In the genomic region with DNA sequence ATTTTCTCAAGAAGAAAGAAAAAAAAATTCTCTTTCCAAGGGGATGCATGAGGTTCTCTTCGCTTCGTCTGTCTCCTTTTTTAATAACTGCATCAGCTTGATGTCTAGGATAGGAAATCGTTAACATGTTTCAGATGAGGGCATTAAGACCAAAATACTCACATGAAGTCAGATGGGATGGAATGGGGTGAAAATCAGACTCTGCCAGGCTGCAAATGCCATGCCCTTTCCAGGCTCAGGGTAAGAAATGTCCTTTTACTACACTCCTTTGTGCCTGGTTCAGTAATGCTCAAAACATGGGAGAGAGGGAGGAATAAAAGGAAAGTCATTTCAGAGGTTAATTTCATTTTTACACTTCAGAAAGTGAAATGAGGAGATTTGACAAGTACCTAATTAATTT, we compare ENCODE assay signal across 15 cellular contexts. TPM values are rescaled to one million over a fixed set of nuclear protein-coding genes. Genes with fewer than 3 reads are reported as not detected.
A peak's percentile ranks its signal among the peaks of the same experiment; 100 is the strongest.
DNase-seq lines count a peak whose midpoint lies in the region; ATAC-seq and TF ChIP-seq lines count a peak whose summit lies in the region.
"Had no signal": no experiment of that assay in that cellular context is flagged by ENCODE, and none has a peak within 500 bp of the region (broad histone marks: within the 10 kb centered on the region; RNA-seq: fewer than 3 reads in every experiment).

No MANE protein-coding gene starts in this region.

- ATAC-seq in heart left ventricle = peak; percentile 72 to 95 (median 89)
- ATAC-seq in left ventricle myocardium superior = peak; percentile 91
- no peak for ATAC-seq in mucosa of descending colon
- ATAC-seq: HCT116 had no signal

- TF ChIP-seq EP300 in esophagus muscularis mucosa (IDR thresholded peaks at IDR 0.05) = no peak

- H3K36me3 ChIP-seq in heart left ventricle = no peaks in the 10 kb centered on the region
- no peaks in the 10 kb centered on the region for H3K36me3 ChIP-seq in esophagus muscularis mucosa
- no peaks in the 10 kb centered on the region for H3K36me3 ChIP-seq in tibial artery
- H3K36me3 ChIP-seq in mucosa of descending colon (ENCODE audit: low read depth) = no peaks in the 10 kb centered on the region
- H3K36me3 ChIP-seq: BLaER1 treated with 17β-estradiol and CSF1 and Interleukin-3, amounts not matched to agents 10 nM and 100 nM had no signal

- H3K4me1 ChIP-seq in heart left ventricle (peaks cover 0 to 18% (median 1%) of the 10 kb centered on the region in 12 donors), esophagus muscularis mucosa (peaks cover 6 to 21% (median 15%) of the 10 kb centered on the region in 4 donors), tibial artery (peaks cover 0 to 21% (median 13%) of the 10 kb centered on the region in 4 donors), mucosa of descending colon (ENCODE audit: low read depth) (no peaks in the 10 kb centered on the region)

- TF ChIP-seq POLR2A in heart left ventricle (IDR thresholded peaks at IDR 0.05) (no peak), esophagus muscularis mucosa (IDR thresholded peaks at IDR 0.05; ENCODE audit: low read depth) (no peak)

- H3K9me3 ChIP-seq in heart left ventricle (peaks cover 0 to 19% (median 0%) of the 10 kb centered on the region in 12 donors), esophagus muscularis mucosa (peaks cover 0 to 3% (median 0%) of the 10 kb centered on the region in 4 donors), tibial artery (no peaks in the 10 kb centered on the region), mucosa of descending colon (peaks cover 2% of the 10 kb centered on the region)

- H3K27ac ChIP-seq in heart left ventricle (peak overlapping the region in 8 of 12 donors; percentile 18 to 94 (median 82)), esophagus muscularis mucosa (replicated peaks in 1 of 4) (peak overlapping the region; percentile 17 to 34 (median 29)), tibial artery (peak overlapping the region; percentile 45 to 61)
- H3K27ac ChIP-seq: BLaER1 treated with 17β-estradiol and CSF1 and Interleukin-3, amounts not matched to agents 10 nM and 100 nM; GM23248 had no signal

- H3K27me3 ChIP-seq in heart left ventricle = peaks cover 0 to 5% (median 0%) of the 10 kb centered on the region in 9 donors
- H3K27me3 ChIP-seq in esophagus muscularis mucosa = no peaks in the 10 kb centered on the region
- no peaks in the 10 kb centered on the region for H3K27me3 ChIP-seq in tibial artery
- H3K27me3 ChIP-seq: BLaER1 treated with 17β-estradiol and CSF1 and Interleukin-3, amounts not matched to agents 10 nM and 100 nM had no signal

- H3K4me3 ChIP-seq in heart left ventricle = no peak overlapping the region
- H3K4me3 ChIP-seq in esophagus muscularis mucosa = no peak overlapping the region
- H3K4me3 ChIP-seq in tibial artery = no peak overlapping the region
- H3K4me3 ChIP-seq in mucosa of descending colon = no peak overlapping the region
- H3K4me3 ChIP-seq: BLaER1 treated with 17β-estradiol and CSF1 and Interleukin-3, amounts not matched to agents 10 nM and 100 nM; GM23248 had no signal

- DNase-seq in heart left ventricle (peak in 2 of 5 donors; percentile 19 to 37), cardiac septum (ENCODE audit: low spot score) (no peak), esophagus muscularis mucosa (ENCODE audit: extremely low spot score) (no peak), left ventricle myocardium superior (no peak), tibial artery (no peak), mucosa of descending colon (no peak)
- no peak for DNase-seq in activated CD4-positive, alpha-beta T cell treated with anti-CD3 and anti-CD28 coated beads for 4 hours
- no peak for DNase-seq in effector CD8-positive, alpha-beta T cell (lab: John Stamatoyannopoulos, UW)
- DNase-seq: 8988T; ACHN; CD4-positive, CD25-positive, alpha-beta regulatory T cell; DMS53; GM23248 had no signal

- intact Hi-C loops in heart left ventricle (cut with DNase I) = no loop called here
- intact Hi-C loops in cardiac septum (cut with DNase I) = no loop called here
- intact Hi-C loops in esophagus muscularis mucosa (cut with DNase I) = no loop called here
- intact Hi-C loops in left ventricle myocardium superior (cut with micrococcal nuclease) = no loop called here
- intact Hi-C loops in tibial artery (cut with DNase I; ENCODE audit: low total_unique reads) = no loop called here
- intact Hi-C loops in mucosa of descending colon (cut with DNase I, micrococcal nuclease) = no loop called here

- 47 to 72% (median 56%) methylated on average over 3 of the region's 3 CpGs for WGBS in heart left ventricle, 4 donors
- WGBS in esophagus muscularis mucosa = 61% methylated on average over 3 of the region's 3 CpGs

- no peak for TF ChIP-seq CTCF in heart left ventricle (IDR thresholded peaks at IDR 0.05)
- no peak for TF ChIP-seq CTCF in esophagus muscularis mucosa (IDR thresholded peaks at IDR 0.05)
- no peak for TF ChIP-seq CTCF in tibial artery (IDR thresholded peaks at IDR 0.05)
- TF ChIP-seq CTCF in mucosa of descending colon (IDR thresholded peaks at IDR 0.05) = no peak

RNA-seq across cellular contexts. Expression of gene ERCC4, which starts 21.7 kb away (rescaled TPM):
- total RNA-seq in heart left ventricle (10 to 100 TPM in 2 of 9 donors, 1 to 10 TPM in 7; 6.3 to 15.2 (median 8.3) TPM), cardiac septum (12.4 TPM), esophagus muscularis mucosa (1 to 10 TPM; 4.6 to 10.0 (median 8.6) TPM), left ventricle myocardium superior (7.3 TPM), mucosa of descending colon (1 to 10 TPM; 5.9 to 8.7 (median 7.1) TPM)
- 1 to 10 TPM; 1.4 to 3.2 TPM for polyA plus RNA-seq in heart left ventricle

Comparison
In these comparisons a context has a peak if more than half of its experiments do, and no peak if none do; other contexts are left out.
1. H3K27ac ChIP-seq: peak in every context shown above with its lines; median percentile 82 in heart left ventricle; 53 in tibial artery; 29 in esophagus muscularis mucosa.